In genomic region chr3:108887137-108887536, GRCh38 we compare ENCODE assay signal across 16 cellular contexts.
DNase-seq lines count a peak whose midpoint lies in the region; ATAC-seq and TF ChIP-seq lines count a peak whose summit lies in the region.
"Had no signal": no experiment of that assay in that cellular context is flagged by ENCODE, and none has a peak within 500 bp of the region (broad histone marks: within the 10 kb centered on the region; RNA-seq: fewer than 3 reads in every experiment).

No MANE protein-coding gene starts in this region.

- H3K27me3 ChIP-seq in hepatocyte = no peaks in the 10 kb centered on the region

- peaks cover 2% of the 10 kb centered on the region for H3K36me3 Mint-ChIP-seq in activated CD4-positive, alpha-beta T cell treated with anti-CD3 and anti-CD28 coated beads, Interleukin-2, amount 10 ng/mL, durations not matched to agents 24 days and 14 days (ENCODE audit: low read depth)
- no peaks in the 10 kb centered on the region for H3K36me3 Mint-ChIP-seq in T-helper 2 cell treated with Interferon-gamma antibody and Interleukin-4, amounts not matched to agents 5 μg/mL and 100 μg/mL, for 36 hours (ENCODE audit: low read depth)
- H3K36me3 Mint-ChIP-seq: CD4-positive, CD25-positive, alpha-beta regulatory T cell had no signal

- H3K36me3 ChIP-seq in hepatocyte (replicated peaks; ENCODE audit: insufficient read depth, low read depth) = no peaks in the 10 kb centered on the region

- peaks cover 3% of the 10 kb centered on the region for H3K9me3 Mint-ChIP-seq in activated CD4-positive, alpha-beta T cell treated with anti-CD3 and anti-CD28 coated beads, Interleukin-2, amount 10 ng/mL, durations not matched to agents 24 days and 14 days
- H3K9me3 Mint-ChIP-seq in T-helper 2 cell treated with Interferon-gamma antibody and Interleukin-4, amounts not matched to agents 5 μg/mL and 100 μg/mL, for 36 hours = no peaks in the 10 kb centered on the region
- H3K9me3 Mint-ChIP-seq: CD4-positive, CD25-positive, alpha-beta regulatory T cell; CD8-positive, alpha-beta memory T cell; HFFc6 had no signal

- no peak for ATAC-seq in HG02840 (IDR thresholded peaks at IDR 0.05; ENCODE audit: low FRiP score, unreplicated experiment)
- ATAC-seq: HCT116 had no signal

- no peak overlapping the region for H3K27ac Mint-ChIP-seq in activated CD4-positive, alpha-beta T cell treated with anti-CD3 and anti-CD28 coated beads, Interleukin-2, amount 10 ng/mL, durations not matched to agents 24 days and 14 days
- no peak overlapping the region for H3K27ac Mint-ChIP-seq in T-helper 2 cell treated with Interferon-gamma antibody and Interleukin-4, amounts not matched to agents 5 μg/mL and 100 μg/mL, for 36 hours
- H3K27ac Mint-ChIP-seq: B cell; CD4-positive, CD25-positive, alpha-beta regulatory T cell; CD8-positive, alpha-beta memory T cell; HFFc6 had no signal

- no peaks in the 10 kb centered on the region for H3K4me1 ChIP-seq in hepatocyte (ENCODE audit: insufficient read depth)
- H3K4me1 ChIP-seq: Caco-2 had no signal

- H3K9me3 ChIP-seq in hepatocyte (ENCODE audit: low read depth) = no peaks in the 10 kb centered on the region
- H3K9me3 ChIP-seq: Caco-2 had no signal

- H3K9me2 ChIP-seq in hepatocyte (replicated peaks; ENCODE audit: insufficient read depth) = no peaks in the 10 kb centered on the region

- no peak overlapping the region for H3K4me3 ChIP-seq in hepatocyte

- no peaks in the 10 kb centered on the region for H3K27me3 Mint-ChIP-seq in activated CD4-positive, alpha-beta T cell treated with anti-CD3 and anti-CD28 coated beads, Interleukin-2, amount 10 ng/mL, durations not matched to agents 24 days and 14 days
- H3K27me3 Mint-ChIP-seq in T-helper 2 cell treated with Interferon-gamma antibody and Interleukin-4, amounts not matched to agents 5 μg/mL and 100 μg/mL, for 36 hours (ENCODE audit: low read depth) = no peaks in the 10 kb centered on the region
- H3K27me3 Mint-ChIP-seq: B cell; CD4-positive, CD25-positive, alpha-beta regulatory T cell; CD8-positive, alpha-beta memory T cell had no signal

- H3K79me2 ChIP-seq in hepatocyte = no peaks in the 10 kb centered on the region

- H3K4me2 ChIP-seq in hepatocyte = peak overlapping the region; percentile 27

- H3K27ac ChIP-seq in hepatocyte = no peak overlapping the region

- 59% methylated on average over 4 of the region's 4 CpGs for WGBS in hepatocyte (ENCODE audit: low lambda C conversion rate, missing lambda C conversion rate)

- DNase-seq in activated CD4-positive, alpha-beta T cell treated with anti-CD3 and anti-CD28 coated beads, Interleukin-2, amount 10 ng/mL, durations not matched to agents 24 days and 14 days = peak; percentile 12
- DNase-seq in activated CD4-positive, alpha-beta T cell treated with anti-CD3 and anti-CD28 coated beads, Interleukin-2, amount 50 U/mL, for 1 hour = no peak
- peak; percentile 86 for DNase-seq in NCI-H146 treated with DMSO at 0.1 percent for 48 hours (lab: John Stamatoyannopoulos, UW; ENCODE audit: unreplicated experiment)
- DNase-seq in hepatocyte (ENCODE audit: low spot score) = no peak
- no peak for DNase-seq in T-helper 2 cell treated with Interferon-gamma antibody and Interleukin-4, amounts not matched to agents 5 μg/mL and 100 μg/mL, for 36 hours (ENCODE audit: low spot score)
- DNase-seq: C1 segment of cervical spinal cord; Caco-2; CD4-positive, CD25-positive, alpha-beta regulatory T cell; CD8-positive, alpha-beta memory T cell; GOT3; H7; HFFc6; IMR-90 had no signal

- TF ChIP-seq CTCF in hepatocyte (IDR thresholded peaks at IDR 0.05; ENCODE audit: poor library complexity) = no peak

- H2AFZ ChIP-seq in hepatocyte = no peak overlapping the region

- H4K20me1 ChIP-seq in hepatocyte (ENCODE audit: insufficient read depth, poor library complexity, severe bottlenecking) = no peaks in the 10 kb centered on the region

- intact Hi-C loops in activated CD4-positive, alpha-beta T cell treated with anti-CD3 and anti-CD28 coated beads, Interleukin-2, amount 10 ng/mL, durations not matched to agents 24 days and 14 days (cut with micrococcal nuclease) = no loop called here

- H3K4me1 Mint-ChIP-seq in activated CD4-positive, alpha-beta T cell treated with anti-CD3 and anti-CD28 coated beads, Interleukin-2, amount 10 ng/mL, durations not matched to agents 24 days and 14 days = peaks cover 7% of the 10 kb centered on the region
- H3K4me1 Mint-ChIP-seq in T-helper 2 cell treated with Interferon-gamma antibody and Interleukin-4, amounts not matched to agents 5 μg/mL and 100 μg/mL, for 36 hours (ENCODE audit: low read depth) = peaks cover 4% of the 10 kb centered on the region
- H3K4me1 Mint-ChIP-seq: B cell had no signal

- no peak overlapping the region for H3K4me3 Mint-ChIP-seq in activated CD4-positive, alpha-beta T cell treated with anti-CD3 and anti-CD28 coated beads, Interleukin-2, amount 10 ng/mL, durations not matched to agents 24 days and 14 days
- H3K4me3 Mint-ChIP-seq in T-helper 2 cell treated with Interferon-gamma antibody and Interleukin-4, amounts not matched to agents 5 μg/mL and 100 μg/mL, for 36 hours = no peak overlapping the region
- H3K4me3 Mint-ChIP-seq: B cell; CD4-positive, CD25-positive, alpha-beta regulatory T cell; CD8-positive, alpha-beta memory T cell; HFFc6 had no signal

Comparison
In these comparisons a context has a peak if more than half of its experiments do, and no peak if none do; other contexts are left out.
1. DNase-seq: peak in activated CD4-positive, alpha-beta T cell treated with anti-CD3 and anti-CD28 coated beads, Interleukin-2, amount 10 ng/mL, durations not matched to agents 24 days and 14 days (single experiment) and NCI-H146 treated with DMSO at 0.1 percent for 48 hours (single experiment); none in activated CD4-positive, alpha-beta T cell treated with anti-CD3 and anti-CD28 coated beads, Interleukin-2, amount 50 U/mL, for 1 hour (single experiment), hepatocyte (single experiment) and T-helper 2 cell treated with Interferon-gamma antibody and Interleukin-4, amounts not matched to agents 5 μg/mL and 100 μg/mL, for 36 hours (single experiment).